Comparison of ENCODE assay signal across 30 cellular contexts in the genomic region with DNA sequence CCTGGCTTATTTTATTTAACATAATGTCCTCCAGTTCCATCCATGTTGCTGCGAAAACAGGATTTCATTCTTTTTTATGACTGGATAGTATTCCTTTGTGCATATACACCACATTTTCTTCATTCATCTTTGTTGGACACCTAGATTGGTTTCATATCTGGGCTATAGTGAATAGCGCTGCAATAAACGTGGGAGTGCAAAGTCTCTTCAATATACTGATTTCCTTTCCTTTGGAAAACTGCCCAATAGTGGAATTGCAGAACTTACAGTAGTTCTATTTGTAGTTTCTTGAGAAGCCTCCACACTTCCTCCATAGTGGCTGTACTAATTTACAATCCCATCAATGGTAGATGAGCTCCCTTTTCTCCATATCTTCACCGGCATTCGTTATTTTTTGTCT.
"Had no signal": no experiment of that assay in that cellular context is flagged by ENCODE, and none has a peak within 500 bp of the region (broad histone marks: within the 10 kb centered on the region; RNA-seq: fewer than 3 reads in every experiment).

No MANE protein-coding gene starts in this region.

- H3K27me3 ChIP-seq: ovary, right lobe of liver, testis, upper lobe of right lung, uterus had no signal

- H3K4me1 ChIP-seq: parathyroid adenoma, psoas muscle, right lobe of liver, sigmoid colon, spleen, suprapubic skin, testis, tibial artery, transverse colon, upper lobe of right lung, uterus had no signal

- H3K9ac ChIP-seq: parathyroid adenoma had no signal

- H3K27ac ChIP-seq: neutrophil, ovary, parathyroid adenoma, psoas muscle, right lobe of liver, sigmoid colon, spleen, suprapubic skin, testis, tibial artery, transverse colon, upper lobe of right lung, uterus had no signal

- ATAC-seq: naive thymus-derived CD8-positive, alpha-beta T cell; natural killer cell treated with Interleukin-12 subunit alpha and Interleukin-12 subunit beta and Interleukin-15 and Interleukin-18, amount 100 ng/mL, for 72 hours; psoas muscle; right cardiac atrium; right lobe of liver; stimulated activated memory B cell treated with anti-CD40 and anti-IgM and Interleukin-4, amounts not matched to agents 10 μg/mL and 1 μg/mL and 100 μg/mL, for 72 hours; stimulated activated naive CD8-positive, alpha-beta T cell treated with anti-CD3 and anti-CD28 coated beads, Interleukin-15, amount 100 ng/mL, for 72 hours; stimulated activated naive CD8-positive, alpha-beta T cell treated with anti-CD3 and anti-CD28 coated beads, Interleukin-15, Interleukin-2, amounts not matched to agents 100 U/mL and 50 U/mL, for 24 hours; upper lobe of right lung had no signal

- H3K79me2 ChIP-seq: parathyroid adenoma had no signal

- H2AFZ ChIP-seq: parathyroid adenoma had no signal

- H3K4me3 ChIP-seq: ovary, psoas muscle, right lobe of liver, sigmoid colon, smooth muscle cell, spleen, suprapubic skin, testis, tibial artery, transverse colon, upper lobe of right lung, uterus had no signal

- H3K4me2 ChIP-seq: smooth muscle cell had no signal

- H3K36me3 ChIP-seq: neutrophil, ovary, right lobe of liver, sigmoid colon, spleen, suprapubic skin, tibial artery, transverse colon, upper lobe of right lung, uterus had no signal

- DNase-seq: naive thymus-derived CD8-positive, alpha-beta T cell; nephron progenitor cell; nucleus accumbens; ovary; posterior cingulate gyrus; psoas muscle; right cardiac atrium; right lobe of liver; sigmoid colon; spleen; stimulated activated CD4-positive, alpha-beta T cell treated with anti-CD3 and anti-CD28 coated beads, Interleukin-12 subunit alpha, Interleukin-12 subunit beta, amount 100 ng/mL, for 4 hours; stimulated activated CD4-positive, alpha-beta T cell treated with anti-CD3 and anti-CD28 coated beads, Interleukin-1b, Interleukin-23, amount 100 ng/mL, for 48 hours; stimulated activated CD4-positive, alpha-beta T cell treated with anti-CD3 and anti-CD28 coated beads, Interleukin-4, amount 100 ng/mL, for 1 hour; stimulated activated CD4-positive, alpha-beta T cell treated with anti-CD3 and anti-CD28 coated beads, Interleukin-4, amount 100 ng/mL, for 4 hours; stimulated activated CD8-positive, alpha-beta memory T cell treated with anti-CD3 and anti-CD28 coated beads, Interleukin-4, amount 100 ng/mL, for 48 hours; stimulated activated naive CD4-positive, alpha-beta T cell; stimulated activated naive CD8-positive, alpha-beta T cell treated with anti-CD3 and anti-CD28 coated beads, Interleukin-15, amount 100 ng/mL, for 72 hours; stimulated activated naive CD8-positive, alpha-beta T cell treated with anti-CD3 and anti-CD28 coated beads, Interleukin-15, Interleukin-2, amounts not matched to agents 100 U/mL and 50 U/mL, for 24 hours; substantia nigra; testis; tibial artery; transverse colon; upper lobe of right lung; uterus had no signal

- H3K9me3 ChIP-seq: neutrophil, ovary, psoas muscle, right lobe of liver, sigmoid colon, spleen, suprapubic skin, testis, tibial artery, transverse colon, upper lobe of right lung, uterus had no signal
